1 cellular context compared by ENCODE assay signal in the genomic region with DNA sequence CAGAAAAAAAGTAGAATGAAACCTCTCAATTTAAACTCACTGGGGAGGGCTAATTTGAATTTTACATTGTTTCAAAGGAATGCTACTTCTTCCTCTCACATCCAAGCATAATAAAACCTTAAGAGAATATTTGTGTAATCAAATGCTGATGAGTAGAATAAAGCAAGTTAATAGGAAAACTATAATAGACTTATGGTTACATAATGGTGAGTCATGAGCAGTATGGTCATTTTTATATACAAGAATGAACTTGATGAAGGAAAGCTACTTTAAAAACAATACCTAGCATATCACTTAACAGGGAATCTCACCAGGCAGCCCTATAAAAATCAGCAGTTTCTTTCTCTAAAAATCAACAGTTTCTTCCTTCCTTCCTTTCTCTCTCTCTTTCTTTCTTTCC.
TF ChIP-seq lines count a peak whose summit lies in the region.

No MANE protein-coding gene starts in this region.

TF ChIP-seq in IMR-90, 13 proteins besides CTCF, POLR2A, EP300 and RAD21:
- TF ChIP-seq, protein P1, sequence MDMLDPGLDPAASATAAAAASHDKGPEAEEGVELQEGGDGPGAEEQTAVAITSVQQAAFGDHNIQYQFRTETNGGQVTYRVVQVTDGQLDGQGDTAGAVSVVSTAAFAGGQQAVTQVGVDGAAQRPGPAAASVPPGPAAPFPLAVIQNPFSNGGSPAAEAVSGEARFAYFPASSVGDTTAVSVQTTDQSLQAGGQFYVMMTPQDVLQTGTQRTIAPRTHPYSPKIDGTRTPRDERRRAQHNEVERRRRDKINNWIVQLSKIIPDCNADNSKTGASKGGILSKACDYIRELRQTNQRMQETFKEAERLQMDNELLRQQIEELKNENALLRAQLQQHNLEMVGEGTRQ (IDR thresholded peaks at IDR 0.05; ENCODE audit: low read depth, low read length) = no peak
- peak; percentile 42; the same call in 1 of the 2 replicates for TF ChIP-seq FOS (IDR thresholded peaks at IDR 0.05; ENCODE audit: low read depth, low read length)
